In the genomic region with DNA sequence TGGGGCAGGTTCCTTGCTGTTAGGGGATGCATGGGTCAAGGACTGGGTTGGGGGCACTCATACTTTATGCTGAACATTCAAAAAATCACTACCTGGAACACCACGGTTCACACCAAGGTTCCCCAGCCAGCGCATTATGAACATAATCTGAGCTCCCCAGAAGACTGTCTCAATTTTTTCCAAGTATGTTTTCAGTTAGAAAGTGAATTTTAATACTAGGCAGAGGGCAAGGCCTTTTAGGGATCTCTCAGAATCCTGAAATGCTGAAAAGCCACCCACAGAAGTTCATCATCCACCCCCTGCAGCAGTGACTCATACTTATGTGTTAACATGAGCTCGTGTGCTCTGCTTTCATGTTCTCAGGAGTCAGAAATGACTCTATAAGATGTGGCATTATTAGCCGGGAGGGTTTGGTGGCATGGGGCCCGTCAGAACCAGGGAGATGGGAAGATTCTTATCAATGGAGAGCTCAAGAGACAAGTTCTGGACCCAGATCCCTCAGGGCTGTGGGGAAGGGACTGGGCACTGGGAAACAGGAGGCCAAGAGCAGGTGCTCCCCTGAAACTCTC, we compare ENCODE assay signal across 8 cellular contexts.
A peak's percentile ranks its signal among the peaks of the same experiment; 100 is the strongest.
DNase-seq lines count a peak whose midpoint lies in the region; ATAC-seq lines count a peak whose summit lies in the region.

No MANE protein-coding gene starts in this region.

- peak; percentile 78 for DNase-seq in T-helper 2 cell treated with Interferon-gamma antibody and Interleukin-4, amounts not matched to agents 5 μg/mL and 100 μg/mL, for 36 hours (ENCODE audit: low spot score)
- DNase-seq in effector CD4-positive, alpha-beta T cell: peak; percentile 34
- peak; percentile 33 to 43 for DNase-seq in stimulated activated CD4-positive, alpha-beta T cell treated with anti-CD3 and anti-CD28 coated beads, Interleukin-2, amount 100 ng/mL, for 48 hours
- DNase-seq in NCI-H748 treated with DMSO at 0.1 percent for 48 hours (lab: John Stamatoyannopoulos, UW): no peak
- no peak for DNase-seq in NCI-H1105 (lab: John Stamatoyannopoulos, UW)
- no peak for DNase-seq in Kasumi-1 (lab: John Stamatoyannopoulos, UW)

- ATAC-seq in GM21447 (IDR thresholded peaks at IDR 0.05; ENCODE audit: unreplicated experiment) (peak; percentile 58), HG03045 (IDR thresholded peaks at IDR 0.05; ENCODE audit: unreplicated experiment) (no peak)

- H3K4me3 Mint-ChIP-seq in T-helper 2 cell treated with Interferon-gamma antibody and Interleukin-4, amounts not matched to agents 5 μg/mL and 100 μg/mL, for 36 hours: peak overlapping the region; percentile 23

- H3K36me3 Mint-ChIP-seq in T-helper 2 cell treated with Interferon-gamma antibody and Interleukin-4, amounts not matched to agents 5 μg/mL and 100 μg/mL, for 36 hours (ENCODE audit: low read depth): peaks cover 2% of the 10 kb centered on the region

- H3K27ac Mint-ChIP-seq in T-helper 2 cell treated with Interferon-gamma antibody and Interleukin-4, amounts not matched to agents 5 μg/mL and 100 μg/mL, for 36 hours: peak overlapping the region; percentile 88

- H3K27me3 Mint-ChIP-seq in T-helper 2 cell treated with Interferon-gamma antibody and Interleukin-4, amounts not matched to agents 5 μg/mL and 100 μg/mL, for 36 hours (ENCODE audit: low read depth): no peaks in the 10 kb centered on the region

- H3K4me1 Mint-ChIP-seq in T-helper 2 cell treated with Interferon-gamma antibody and Interleukin-4, amounts not matched to agents 5 μg/mL and 100 μg/mL, for 36 hours (ENCODE audit: low read depth): peaks cover 42% of the 10 kb centered on the region

- H3K9me3 Mint-ChIP-seq in T-helper 2 cell treated with Interferon-gamma antibody and Interleukin-4, amounts not matched to agents 5 μg/mL and 100 μg/mL, for 36 hours: peaks cover under 1% of the 10 kb centered on the region

Comparison
In these comparisons a context has a peak if more than half of its experiments do, and no peak if none do; other contexts are left out.
1. DNase-seq: peak in T-helper 2 cell treated with Interferon-gamma antibody and Interleukin-4, amounts not matched to agents 5 μg/mL and 100 μg/mL, for 36 hours (single experiment), effector CD4-positive, alpha-beta T cell (single experiment) and stimulated activated CD4-positive, alpha-beta T cell treated with anti-CD3 and anti-CD28 coated beads, Interleukin-2, amount 100 ng/mL, for 48 hours (2 of 2); none in NCI-H748 treated with DMSO at 0.1 percent for 48 hours (single experiment), NCI-H1105 (single experiment) and Kasumi-1 (0 of 2).